Comparison of ENCODE assay signal across 1 cellular context in the genomic region with DNA sequence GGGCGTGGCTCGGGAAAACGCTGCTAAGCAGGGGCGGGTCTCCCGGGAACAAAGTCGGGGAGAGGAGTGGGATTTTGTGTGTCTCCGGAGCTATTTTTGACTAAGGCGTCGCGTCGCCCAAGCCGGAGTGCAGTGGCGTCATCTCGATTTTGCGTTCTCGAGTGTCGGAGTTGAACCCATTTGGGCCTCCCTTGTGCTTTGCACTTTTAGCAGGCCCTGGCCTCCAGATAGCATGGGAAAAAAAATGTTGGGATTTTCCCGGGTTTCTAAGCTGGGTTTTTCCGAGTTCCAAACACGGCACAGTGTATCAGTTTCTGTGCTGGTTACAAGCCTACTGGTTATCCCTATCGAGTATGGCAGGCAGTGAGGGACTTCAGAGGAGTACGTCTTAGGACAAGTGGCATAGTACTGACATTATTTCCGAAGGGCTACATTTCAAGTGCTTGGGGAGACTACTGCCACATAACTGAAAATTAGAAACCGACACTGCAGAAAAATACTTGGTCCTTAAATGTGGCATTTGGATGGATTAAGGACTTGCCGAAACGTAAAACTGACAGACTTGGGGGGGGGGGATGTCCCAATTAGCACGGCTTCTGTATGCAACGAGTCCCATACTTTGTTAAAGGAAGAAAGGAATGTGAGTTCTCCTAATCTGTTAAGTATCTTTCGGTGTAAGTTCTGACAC.
A peak's percentile ranks its signal among the peaks of the same experiment; 100 is the strongest.
TF ChIP-seq lines count a peak whose summit lies in the region.

No MANE protein-coding gene starts in this region.

TF ChIP-seq in HepG2, 621 proteins besides CTCF, POLR2A, EP300 and RAD21 (continued from another document):
- TF ChIP-seq ZNF276 (CRISPR knock-in tag; IDR thresholded peaks at IDR 0.05; ENCODE audit: low read depth) (no peak), ZMYM2 (CRISPR knock-in tag; IDR thresholded peaks at IDR 0.05) (no peak), GFI1 (CRISPR knock-in tag; IDR thresholded peaks at IDR 0.05; ENCODE audit: borderline replicate concordance) (0 out of 2 replicates have a peak, but pooled peaks have one; percentile 14), HOXD1 (CRISPR knock-in tag; IDR thresholded peaks at IDR 0.05) (no peak), HCFC1 (IDR thresholded peaks at IDR 0.05; ENCODE audit: low read depth, low read length) (no peak), ZNF33A (CRISPR knock-in tag; IDR thresholded peaks at IDR 0.05; ENCODE audit: borderline replicate concordance) (no peak), ZKSCAN8 (CRISPR knock-in tag; IDR thresholded peaks at IDR 0.05; ENCODE audit: borderline replicate concordance) (no peak; the same call in 1 of the 2 replicates), NCOA2 (CRISPR knock-in tag; IDR thresholded peaks at IDR 0.05) (no peak), REL (CRISPR knock-in tag; conservative IDR thresholded peaks at IDR 0.05) (no peak), ZC3H4 (CRISPR knock-in tag; IDR thresholded peaks at IDR 0.05; ENCODE audit: borderline replicate concordance) (peak; percentile 99), SP140L (CRISPR knock-in tag; IDR thresholded peaks at IDR 0.05; ENCODE audit: borderline replicate concordance) (no peak), ZNF280B (CRISPR knock-in tag; IDR thresholded peaks at IDR 0.05; ENCODE audit: borderline replicate concordance) (no peak), KDM1A (CRISPR knock-in tag; IDR thresholded peaks at IDR 0.05) (no peak), REXO4 (CRISPR knock-in tag; IDR thresholded peaks at IDR 0.05; ENCODE audit: borderline replicate concordance) (0 out of 2 replicates have a peak, but pooled peaks have one; percentile 36), ZNF17 (CRISPR knock-in tag; IDR thresholded peaks at IDR 0.05) (no peak), IKZF5 (CRISPR knock-in tag; IDR thresholded peaks at IDR 0.05) (no peak), RXRB (CRISPR knock-in tag; IDR thresholded peaks at IDR 0.05; ENCODE audit: borderline replicate concordance) (no peak), HNF4G (IDR thresholded peaks at IDR 0.05; ENCODE audit: borderline replicate concordance, low read depth, low read length) (0 out of 2 replicates have a peak, but pooled peaks have one; percentile 10), HNF4G (CRISPR knock-in tag; IDR thresholded peaks at IDR 0.05; ENCODE audit: borderline replicate concordance, low read depth) (no peak; the same call in 1 of the 2 replicates), MZF1 (CRISPR knock-in tag; IDR thresholded peaks at IDR 0.05; ENCODE audit: borderline replicate concordance) (no peak)
- TF ChIP-seq, protein P1, sequence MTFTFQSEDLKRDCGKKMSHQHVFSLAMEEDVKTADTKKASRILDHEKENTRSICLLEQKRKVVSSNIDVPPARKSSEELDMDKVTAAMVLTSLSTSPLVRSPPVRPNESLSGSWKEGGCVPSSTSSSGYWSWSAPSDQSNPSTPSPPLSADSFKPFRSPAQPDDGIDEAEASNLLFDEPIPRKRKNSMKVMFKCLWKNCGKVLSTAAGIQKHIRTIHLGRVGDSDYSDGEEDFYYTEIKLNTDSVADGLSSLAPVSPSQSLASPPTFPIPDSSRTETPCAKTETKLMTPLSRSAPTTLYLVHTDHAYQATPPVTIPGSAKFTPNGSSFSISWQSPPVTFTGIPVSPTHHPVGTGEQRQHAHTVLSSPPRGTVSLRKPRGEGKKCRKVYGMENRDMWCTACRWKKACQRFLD (CRISPR knock-in tag; IDR thresholded peaks at IDR 0.05; ENCODE audit: borderline replicate concordance), result no peak
- TF ChIP-seq, protein P2, sequence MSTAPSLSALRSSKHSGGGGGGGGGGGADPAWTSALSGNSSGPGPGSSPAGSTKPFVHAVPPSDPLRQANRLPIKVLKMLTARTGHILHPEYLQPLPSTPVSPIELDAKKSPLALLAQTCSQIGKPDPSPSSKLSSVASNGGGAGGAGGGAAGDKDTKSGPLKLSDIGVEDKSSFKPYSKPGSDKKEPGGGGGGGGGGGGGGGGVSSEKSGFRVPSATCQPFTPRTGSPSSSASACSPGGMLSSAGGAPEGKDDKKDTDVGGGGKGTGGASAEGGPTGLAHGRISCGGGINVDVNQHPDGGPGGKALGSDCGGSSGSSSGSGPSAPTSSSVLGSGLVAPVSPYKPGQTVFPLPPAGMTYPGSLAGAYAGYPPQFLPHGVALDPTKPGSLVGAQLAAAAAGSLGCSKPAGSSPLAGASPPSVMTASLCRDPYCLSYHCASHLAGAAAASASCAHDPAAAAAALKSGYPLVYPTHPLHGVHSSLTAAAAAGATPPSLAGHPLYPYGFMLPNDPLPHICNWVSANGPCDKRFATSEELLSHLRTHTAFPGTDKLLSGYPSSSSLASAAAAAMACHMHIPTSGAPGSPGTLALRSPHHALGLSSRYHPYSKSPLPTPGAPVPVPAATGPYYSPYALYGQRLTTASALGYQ (CRISPR knock-in tag; IDR thresholded peaks at IDR 0.05), result no peak; the same call in 1 of the 2 replicates
